ENCODE assay signal across 11 cellular contexts in genomic region chr21:25925936-25926335, GRCh38.
DNase-seq lines count a peak whose midpoint lies in the region; ATAC-seq and TF ChIP-seq lines count a peak whose summit lies in the region.
"Had no signal": no experiment of that assay in that cellular context is flagged by ENCODE, and none has a peak within 500 bp of the region (broad histone marks: within the 10 kb centered on the region; RNA-seq: fewer than 3 reads in every experiment).

No MANE protein-coding gene starts in this region.

- TF ChIP-seq CTCF in lower lobe of right lung (IDR thresholded peaks at IDR 0.05) (no peak), GM13977 (IDR thresholded peaks at IDR 0.05; ENCODE audit: extremely low read depth, insufficient read depth, missing control alignments) (no peak)

- in situ Hi-C loops in GM13977 (cut with MboI; ENCODE audit: low pct_unique_long_range_greater_than_20kb, low sequenced_read_pairs, unreplicated experiment): no loop called here

- H3K9me3 ChIP-seq in lower lobe of right lung: no peaks in the 10 kb centered on the region

- H3K27me3 ChIP-seq in lower lobe of right lung (ENCODE audit: low read depth): no peaks in the 10 kb centered on the region

- peak; percentile 22 for DNase-seq in NCI-H2029 (lab: John Stamatoyannopoulos, UW)
- DNase-seq in lower lobe of right lung: no peak
- no peak for DNase-seq in GM13977 (ENCODE audit: low spot score)
- DNase-seq in NCI-H345 treated with DMSO at 0.1 percent for 48 hours (lab: John Stamatoyannopoulos, UW; ENCODE audit: unreplicated experiment): no peak
- no peak for DNase-seq in activated naive CD4-positive, alpha-beta T cell treated with anti-CD3 and anti-CD28 coated beads, Interleukin-2, amount 50 U/mL, for 16 hours
- no peak for DNase-seq in HPDE6-E6E7 (ENCODE audit: extremely low spot score)
- DNase-seq: activated CD4-positive, alpha-beta T cell treated with anti-CD3 and anti-CD28 coated beads for 36 hours; immature natural killer cell had no signal

- peak; percentile 66 to 71 for ATAC-seq in lower lobe of right lung
- ATAC-seq: activated CD4-positive, alpha-beta T cell treated with anti-CD3 and anti-CD28 coated beads for 36 hours had no signal

- peaks cover 21% of the 10 kb centered on the region for H3K4me1 Mint-ChIP-seq in dendritic cell treated with granulocyte-macrophage colony-stimulating factor and Interleukin-4, amounts not matched to agents 40 ng/mL and 50 ng/mL, for 4 days (ENCODE audit: low read depth)
- H3K4me1 Mint-ChIP-seq: activated CD4-positive, alpha-beta T cell treated with anti-CD3 and anti-CD28 coated beads for 36 hours had no signal

- no peak overlapping the region for H3K4me3 ChIP-seq in lower lobe of right lung

- H3K27ac ChIP-seq in lower lobe of right lung (peak overlapping the region; percentile 58), temporal lobe (ENCODE audit: low read depth, low read length) (peak overlapping the region; percentile 98)
- H3K27ac ChIP-seq: RWPE1 had no signal

- no peaks in the 10 kb centered on the region for H3K27me3 Mint-ChIP-seq in dendritic cell treated with granulocyte-macrophage colony-stimulating factor and Interleukin-4, amounts not matched to agents 40 ng/mL and 50 ng/mL, for 4 days
- H3K27me3 Mint-ChIP-seq: activated CD4-positive, alpha-beta T cell treated with anti-CD3 and anti-CD28 coated beads for 36 hours had no signal

- H3K9me3 Mint-ChIP-seq in dendritic cell treated with granulocyte-macrophage colony-stimulating factor and Interleukin-4, amounts not matched to agents 40 ng/mL and 50 ng/mL, for 4 days: no peaks in the 10 kb centered on the region
- H3K9me3 Mint-ChIP-seq: immature natural killer cell had no signal

- peak overlapping the region; percentile 41 for H3K27ac Mint-ChIP-seq in dendritic cell treated with granulocyte-macrophage colony-stimulating factor and Interleukin-4, amounts not matched to agents 40 ng/mL and 50 ng/mL, for 4 days
- H3K27ac Mint-ChIP-seq: activated CD4-positive, alpha-beta T cell treated with anti-CD3 and anti-CD28 coated beads for 36 hours; immature natural killer cell had no signal

- no peak overlapping the region for H3K4me3 Mint-ChIP-seq in dendritic cell treated with granulocyte-macrophage colony-stimulating factor and Interleukin-4, amounts not matched to agents 40 ng/mL and 50 ng/mL, for 4 days
- H3K4me3 Mint-ChIP-seq: activated CD4-positive, alpha-beta T cell treated with anti-CD3 and anti-CD28 coated beads for 36 hours; immature natural killer cell had no signal

- intact Hi-C loops in dendritic cell treated with granulocyte-macrophage colony-stimulating factor and Interleukin-4, amounts not matched to agents 40 ng/mL and 50 ng/mL, for 4 days (cut with micrococcal nuclease): no loop called here
- intact Hi-C loops in lower lobe of right lung (cut with DNase I): no loop called here

- no peaks in the 10 kb centered on the region for H3K36me3 Mint-ChIP-seq in dendritic cell treated with granulocyte-macrophage colony-stimulating factor and Interleukin-4, amounts not matched to agents 40 ng/mL and 50 ng/mL, for 4 days (ENCODE audit: low read depth)
- H3K36me3 Mint-ChIP-seq: immature natural killer cell had no signal

- H3K36me3 ChIP-seq in lower lobe of right lung: no peaks in the 10 kb centered on the region

- H3K4me1 ChIP-seq in lower lobe of right lung: peaks cover 20% of the 10 kb centered on the region
